Comparison of ENCODE assay signal across 1 cellular context in genomic region chr16:20918486-20919239, GRCh38.
TF ChIP-seq lines count a peak whose summit lies in the region.

No MANE protein-coding gene starts in this region.

TF ChIP-seq in K562, 482 proteins besides CTCF, POLR2A, EP300 and RAD21 (continues in another document):
- TF ChIP-seq NFRKB (IDR thresholded peaks at IDR 0.05; ENCODE audit: low read depth), result peak; percentile 61; the same call in 1 of the 2 replicates
- TF ChIP-seq CEBPB (tag; IDR thresholded peaks at IDR 0.05), result peak; percentile 94
- no peak for TF ChIP-seq SIRT6 (IDR thresholded peaks at IDR 0.05; ENCODE audit: low read depth, low read length)
- peak in 1 of 2 experiments; percentile 30; a peak in 1 of 4 replicates for TF ChIP-seq TEAD1 (CRISPR knock-in tag; IDR thresholded peaks at IDR 0.05)
- no peak for TF ChIP-seq KDM5B (IDR thresholded peaks at IDR 0.05; ENCODE audit: insufficient replicate concordance, low read depth, low read length)
- peak; percentile 33; the same call in 1 of the 2 replicates for TF ChIP-seq BACH1 (tag; IDR thresholded peaks at IDR 0.05)
- no peak for TF ChIP-seq POLR2G (IDR thresholded peaks at IDR 0.05; ENCODE audit: low read depth, low read length)
- peak; percentile 72 for TF ChIP-seq DPF2 (IDR thresholded peaks at IDR 0.05)
- no peak for TF ChIP-seq NONO (IDR thresholded peaks at IDR 0.05; ENCODE audit: low read depth in 2 of 2, low read length in 1 of 2)
- TF ChIP-seq SMC3 (conservative IDR thresholded peaks at IDR 0.05; ENCODE audit: insufficient read depth, low read depth, low read length), result no peak
- TF ChIP-seq ZKSCAN3 (CRISPR knock-in tag; IDR thresholded peaks at IDR 0.05), result no peak
- peak; percentile 76 for TF ChIP-seq ARID1B (IDR thresholded peaks at IDR 0.05)
- peak; percentile 42 for TF ChIP-seq E2F8 (IDR thresholded peaks at IDR 0.05; ENCODE audit: low read depth, partially characterized antibody)
- no peak for TF ChIP-seq ZKSCAN8 (CRISPR knock-in tag; IDR thresholded peaks at IDR 0.05)
- TF ChIP-seq ZNF644 (tag; IDR thresholded peaks at IDR 0.05; ENCODE audit: low read depth), result peak; percentile 47; the same call in 1 of the 2 replicates
- no peak for TF ChIP-seq ZNF140 (CRISPR knock-in tag; IDR thresholded peaks at IDR 0.05)
- no peak for TF ChIP-seq ASH1L (IDR thresholded peaks at IDR 0.05; ENCODE audit: borderline replicate concordance, low read depth, partially characterized antibody)
- TF ChIP-seq HNRNPL (IDR thresholded peaks at IDR 0.05; ENCODE audit: low read depth, low read length), result no peak
- peak; percentile 65 for TF ChIP-seq FOSL1 (tag; conservative IDR thresholded peaks at IDR 0.05)
- TF ChIP-seq ZNF232 (CRISPR knock-in tag; IDR thresholded peaks at IDR 0.05), result no peak
- TF ChIP-seq, protein P1, sequence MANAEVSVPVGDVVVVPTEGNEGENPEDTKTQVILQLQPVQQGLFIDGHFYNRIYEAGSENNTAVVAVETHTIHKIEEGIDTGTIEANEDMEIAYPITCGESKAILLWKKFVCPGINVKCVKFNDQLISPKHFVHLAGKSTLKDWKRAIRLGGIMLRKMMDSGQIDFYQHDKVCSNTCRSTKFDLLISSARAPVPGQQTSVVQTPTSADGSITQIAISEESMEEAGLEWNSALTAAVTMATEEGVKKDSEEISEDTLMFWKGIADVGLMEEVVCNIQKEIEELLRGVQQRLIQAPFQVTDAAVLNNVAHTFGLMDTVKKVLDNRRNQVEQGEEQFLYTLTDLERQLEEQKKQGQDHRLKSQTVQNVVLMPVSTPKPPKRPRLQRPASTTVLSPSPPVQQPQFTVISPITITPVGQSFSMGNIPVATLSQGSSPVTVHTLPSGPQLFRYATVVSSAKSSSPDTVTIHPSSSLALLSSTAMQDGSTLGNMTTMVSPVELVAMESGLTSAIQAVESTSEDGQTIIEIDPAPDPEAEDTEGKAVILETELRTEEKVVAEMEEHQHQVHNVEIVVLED (CRISPR knock-in tag; IDR thresholded peaks at IDR 0.05), result no peak
- peak; percentile 49; the same call in 1 of the 2 replicates for TF ChIP-seq ZNF197 (CRISPR knock-in tag; IDR thresholded peaks at IDR 0.05; ENCODE audit: low read depth)
- TF ChIP-seq, protein P2, sequence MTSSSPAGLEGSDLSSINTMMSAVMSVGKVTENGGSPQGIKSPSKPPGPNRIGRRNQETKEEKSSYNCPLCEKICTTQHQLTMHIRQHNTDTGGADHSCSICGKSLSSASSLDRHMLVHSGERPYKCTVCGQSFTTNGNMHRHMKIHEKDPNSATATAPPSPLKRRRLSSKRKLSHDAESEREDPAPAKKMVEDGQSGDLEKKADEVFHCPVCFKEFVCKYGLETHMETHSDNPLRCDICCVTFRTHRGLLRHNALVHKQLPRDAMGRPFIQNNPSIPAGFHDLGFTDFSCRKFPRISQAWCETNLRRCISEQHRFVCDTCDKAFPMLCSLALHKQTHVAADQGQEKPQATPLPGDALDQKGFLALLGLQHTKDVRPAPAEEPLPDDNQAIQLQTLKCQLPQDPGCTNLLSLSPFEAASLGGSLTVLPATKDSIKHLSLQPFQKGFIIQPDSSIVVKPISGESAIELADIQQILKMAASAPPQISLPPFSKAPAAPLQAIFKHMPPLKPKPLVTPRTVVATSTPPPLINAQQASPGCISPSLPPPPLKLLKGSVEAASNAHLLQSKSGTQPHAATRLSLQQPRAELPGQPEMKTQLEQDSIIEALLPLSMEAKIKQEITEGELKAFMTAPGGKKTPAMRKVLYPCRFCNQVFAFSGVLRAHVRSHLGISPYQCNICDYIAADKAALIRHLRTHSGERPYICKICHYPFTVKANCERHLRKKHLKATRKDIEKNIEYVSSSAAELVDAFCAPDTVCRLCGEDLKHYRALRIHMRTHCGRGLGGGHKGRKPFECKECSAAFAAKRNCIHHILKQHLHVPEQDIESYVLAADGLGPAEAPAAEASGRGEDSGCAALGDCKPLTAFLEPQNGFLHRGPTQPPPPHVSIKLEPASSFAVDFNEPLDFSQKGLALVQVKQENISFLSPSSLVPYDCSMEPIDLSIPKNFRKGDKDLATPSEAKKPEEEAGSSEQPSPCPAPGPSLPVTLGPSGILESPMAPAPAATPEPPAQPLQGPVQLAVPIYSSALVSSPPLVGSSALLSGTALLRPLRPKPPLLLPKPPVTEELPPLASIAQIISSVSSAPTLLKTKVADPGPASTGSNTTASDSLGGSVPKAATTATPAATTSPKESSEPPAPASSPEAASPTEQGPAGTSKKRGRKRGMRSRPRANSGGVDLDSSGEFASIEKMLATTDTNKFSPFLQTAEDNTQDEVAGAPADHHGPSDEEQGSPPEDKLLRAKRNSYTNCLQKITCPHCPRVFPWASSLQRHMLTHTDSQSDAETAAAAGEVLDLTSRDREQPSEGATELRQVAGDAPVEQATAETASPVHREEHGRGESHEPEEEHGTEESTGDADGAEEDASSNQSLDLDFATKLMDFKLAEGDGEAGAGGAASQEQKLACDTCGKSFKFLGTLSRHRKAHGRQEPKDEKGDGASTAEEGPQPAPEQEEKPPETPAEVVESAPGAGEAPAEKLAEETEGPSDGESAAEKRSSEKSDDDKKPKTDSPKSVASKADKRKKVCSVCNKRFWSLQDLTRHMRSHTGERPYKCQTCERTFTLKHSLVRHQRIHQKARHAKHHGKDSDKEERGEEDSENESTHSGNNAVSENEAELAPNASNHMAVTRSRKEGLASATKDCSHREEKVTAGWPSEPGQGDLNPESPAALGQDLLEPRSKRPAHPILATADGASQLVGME (CRISPR knock-in tag; IDR thresholded peaks at IDR 0.05), result no peak
- no peak for TF ChIP-seq SETDB1 (IDR thresholded peaks at IDR 0.05; ENCODE audit: low read length)
- no peak for TF ChIP-seq GATA2 (CRISPR knock-in tag; IDR thresholded peaks at IDR 0.05)
- peak; percentile 93 for TF ChIP-seq TFAP4 (CRISPR knock-in tag; IDR thresholded peaks at IDR 0.05; ENCODE audit: borderline replicate concordance)
- peak; percentile 97 for TF ChIP-seq L3MBTL2 (IDR thresholded peaks at IDR 0.05)
- peak; percentile 45; the same call in 1 of the 2 replicates for TF ChIP-seq NCOR1 (IDR thresholded peaks at IDR 0.05)
- TF ChIP-seq, protein P3, sequence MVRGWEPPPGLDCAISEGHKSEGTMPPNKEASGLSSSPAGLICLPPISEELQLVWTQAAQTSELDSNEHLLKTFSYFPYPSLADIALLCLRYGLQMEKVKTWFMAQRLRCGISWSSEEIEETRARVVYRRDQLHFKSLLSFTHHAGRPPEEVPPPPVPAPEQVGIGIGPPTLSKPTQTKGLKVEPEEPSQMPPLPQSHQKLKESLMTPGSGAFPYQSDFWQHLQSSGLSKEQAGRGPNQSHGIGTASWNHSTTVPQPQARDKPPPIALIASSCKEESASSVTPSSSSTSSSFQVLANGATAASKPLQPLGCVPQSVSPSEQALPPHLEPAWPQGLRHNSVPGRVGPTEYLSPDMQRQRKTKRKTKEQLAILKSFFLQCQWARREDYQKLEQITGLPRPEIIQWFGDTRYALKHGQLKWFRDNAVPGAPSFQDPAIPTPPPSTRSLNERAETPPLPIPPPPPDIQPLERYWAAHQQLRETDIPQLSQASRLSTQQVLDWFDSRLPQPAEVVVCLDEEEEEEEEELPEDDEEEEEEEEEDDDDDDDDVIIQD (CRISPR knock-in tag; IDR thresholded peaks at IDR 0.05), result no peak
- TF ChIP-seq CXXC5 (CRISPR knock-in tag; IDR thresholded peaks at IDR 0.05), result peak; percentile 83
- TF ChIP-seq, protein P4, sequence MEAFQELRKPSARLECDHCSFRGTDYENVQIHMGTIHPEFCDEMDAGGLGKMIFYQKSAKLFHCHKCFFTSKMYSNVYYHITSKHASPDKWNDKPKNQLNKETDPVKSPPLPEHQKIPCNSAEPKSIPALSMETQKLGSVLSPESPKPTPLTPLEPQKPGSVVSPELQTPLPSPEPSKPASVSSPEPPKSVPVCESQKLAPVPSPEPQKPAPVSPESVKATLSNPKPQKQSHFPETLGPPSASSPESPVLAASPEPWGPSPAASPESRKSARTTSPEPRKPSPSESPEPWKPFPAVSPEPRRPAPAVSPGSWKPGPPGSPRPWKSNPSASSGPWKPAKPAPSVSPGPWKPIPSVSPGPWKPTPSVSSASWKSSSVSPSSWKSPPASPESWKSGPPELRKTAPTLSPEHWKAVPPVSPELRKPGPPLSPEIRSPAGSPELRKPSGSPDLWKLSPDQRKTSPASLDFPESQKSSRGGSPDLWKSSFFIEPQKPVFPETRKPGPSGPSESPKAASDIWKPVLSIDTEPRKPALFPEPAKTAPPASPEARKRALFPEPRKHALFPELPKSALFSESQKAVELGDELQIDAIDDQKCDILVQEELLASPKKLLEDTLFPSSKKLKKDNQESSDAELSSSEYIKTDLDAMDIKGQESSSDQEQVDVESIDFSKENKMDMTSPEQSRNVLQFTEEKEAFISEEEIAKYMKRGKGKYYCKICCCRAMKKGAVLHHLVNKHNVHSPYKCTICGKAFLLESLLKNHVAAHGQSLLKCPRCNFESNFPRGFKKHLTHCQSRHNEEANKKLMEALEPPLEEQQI (IDR thresholded peaks at IDR 0.05), result no peak
